Comparison of ENCODE assay signal across 10 cellular contexts in the genomic region with DNA sequence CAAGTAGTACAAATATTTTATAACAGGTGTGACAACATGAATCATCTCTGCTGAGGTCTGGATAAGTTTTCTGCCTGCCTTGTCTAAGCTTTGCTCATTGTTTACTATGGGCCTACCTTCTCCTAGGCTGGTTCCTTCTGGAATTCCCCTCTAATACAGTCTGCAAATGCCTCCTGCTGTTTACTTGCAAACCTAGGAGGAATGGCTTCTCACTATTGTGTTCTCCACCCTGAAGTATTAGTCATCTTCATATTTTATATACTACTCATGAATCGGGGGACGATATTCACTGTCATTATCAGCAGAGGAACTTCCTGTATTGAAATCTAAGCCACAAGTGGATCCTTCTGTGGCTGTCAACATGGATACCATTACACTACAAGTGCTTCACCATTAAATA.
DNase-seq lines count a peak whose midpoint lies in the region; ATAC-seq and TF ChIP-seq lines count a peak whose summit lies in the region.
"Had no signal": no experiment of that assay in that cellular context is flagged by ENCODE, and none has a peak within 500 bp of the region (broad histone marks: within the 10 kb centered on the region; RNA-seq: fewer than 3 reads in every experiment).

No MANE protein-coding gene starts in this region.

- H3K4me3 Mint-ChIP-seq in MCF 10A (ENCODE audit: unreplicated experiment): no peak overlapping the region

- H3K27ac ChIP-seq in breast epithelium (no peak overlapping the region), upper lobe of left lung (peak overlapping the region in 3 of 4 donors; percentile 2 to 59 (median 33))

- H3K4me1 Mint-ChIP-seq in MCF 10A (ENCODE audit: insufficient read depth, unreplicated experiment): peaks cover 13% of the 10 kb centered on the region

- H3K9me3 ChIP-seq in breast epithelium (no peaks in the 10 kb centered on the region), upper lobe of left lung (no peaks in the 10 kb centered on the region)
- H3K9me3 ChIP-seq: Peyer's patch, spleen had no signal

- H3K4me1 ChIP-seq in breast epithelium: no peaks in the 10 kb centered on the region
- H3K4me1 ChIP-seq in upper lobe of left lung: peaks cover 5 to 16% (median 15%) of the 10 kb centered on the region in 4 donors

- peak in 1 of 4 donors; percentile 0 for TF ChIP-seq EP300 in upper lobe of left lung (IDR thresholded peaks at IDR 0.05)

- peak overlapping the region; percentile 21 for H3K27ac Mint-ChIP-seq in MCF 10A (ENCODE audit: low read depth, unreplicated experiment)

- BruUV-seq in MCF 10A (replicated peaks; lab: Mats Ljungman, UMichigan): no TSS peak

- CTCF ChIA-PET in MCF 10A (lab: Yijun Ruan, JAX): interaction anchor here (0.6 to 1.6 kb wide), 4 partner anchors 45 to 439 kb away, joined by 3 to 4 read pairs (median 3); no protein-coding TSS in a partner anchor

- TF ChIP-seq POLR2A in breast epithelium (IDR thresholded peaks at IDR 0.05) (no peak), upper lobe of left lung (IDR thresholded peaks at IDR 0.05) (no peak)

- H3K4me3 ChIP-seq in breast epithelium (no peak overlapping the region), upper lobe of left lung (no peak overlapping the region)
- H3K4me3 ChIP-seq: Peyer's patch, spleen had no signal

- no peaks in the 10 kb centered on the region for H3K9me3 Mint-ChIP-seq in MCF 10A (ENCODE audit: unreplicated experiment)

- WGBS in upper lobe of left lung, 2 donors: 21 to 23% methylated on average over 2 of the region's 2 CpGs

- H3K36me3 ChIP-seq in breast epithelium: no peaks in the 10 kb centered on the region
- no peaks in the 10 kb centered on the region for H3K36me3 ChIP-seq in upper lobe of left lung
- H3K36me3 ChIP-seq: Peyer's patch had no signal

- DNase-seq in MCF 10A (ENCODE audit: unreplicated experiment) (peak; percentile 85), breast epithelium (ENCODE audit: low spot score in 2 of 2) (no peak), SW 1271 (lab: John Stamatoyannopoulos, UW) (peak; percentile 92 to 98), glomerular endothelial cell (ENCODE audit: extremely low read depth, low read depth, low spot score) (peak; percentile 50), upper lobe of left lung (no peak)
- no peak for DNase-seq in stimulated activated CD8-positive, alpha-beta memory T cell treated with anti-CD3 and anti-CD28 coated beads, Interleukin-4, amount 100 ng/mL, for 48 hours
- DNase-seq: Peyer's patch, spleen had no signal

- ATAC-seq in upper lobe of left lung (ENCODE audit: low FRiP score in 2 of 2): peak; percentile 78 to 79
- no peak for ATAC-seq in HG03520 (IDR thresholded peaks at IDR 0.05; ENCODE audit: unreplicated experiment)
- no peak for ATAC-seq in HG03025 (IDR thresholded peaks at IDR 0.05; ENCODE audit: low FRiP score, unreplicated experiment)

- H3K27me3 ChIP-seq in breast epithelium (no peaks in the 10 kb centered on the region), upper lobe of left lung (no peaks in the 10 kb centered on the region)
- H3K27me3 ChIP-seq: Peyer's patch, spleen had no signal

- no peak for TF ChIP-seq CTCF in MCF 10A (IDR thresholded peaks at IDR 0.05; ENCODE audit: unreplicated experiment)
- TF ChIP-seq CTCF in breast epithelium (IDR thresholded peaks at IDR 0.05): no peak
- TF ChIP-seq CTCF in upper lobe of left lung (IDR thresholded peaks at IDR 0.05): no peak

- no peaks in the 10 kb centered on the region for H3K36me3 Mint-ChIP-seq in MCF 10A (ENCODE audit: insufficient read depth, unreplicated experiment)

- POLR2A ChIA-PET in MCF 10A (lab: Yijun Ruan, JAX): interaction anchor here (1.3 kb wide), 2 partner anchors 187 to 430 kb away, joined by 3 to 4 read pairs; no protein-coding TSS in a partner anchor

- intact Hi-C loops in MCF 10A (cut with micrococcal nuclease): loop anchor here (1.0 to 10.0 kb wide), 2 partner anchors 194 to 215 kb away; no protein-coding TSS in a partner anchor
- intact Hi-C loops in breast epithelium (cut with DNase I; ENCODE audit: low total_unique reads): no loop called here

- H3K27me3 Mint-ChIP-seq in MCF 10A (ENCODE audit: insufficient read depth, unreplicated experiment): no peaks in the 10 kb centered on the region

Comparison
In these comparisons a context has a peak if more than half of its experiments do, and no peak if none do; other contexts are left out.
1. DNase-seq: peak in MCF 10A (single experiment), SW 1271 (2 of 2) and glomerular endothelial cell (single experiment); none in breast epithelium (0 of 2), upper lobe of left lung (0 of 2) and stimulated activated CD8-positive, alpha-beta memory T cell treated with anti-CD3 and anti-CD28 coated beads, Interleukin-4, amount 100 ng/mL, for 48 hours (single experiment).
2. H3K27ac ChIP-seq: peak in upper lobe of left lung (3 of 4); none in breast epithelium (0 of 2).
3. ATAC-seq: peak in upper lobe of left lung (2 of 2); none in HG03520 (single experiment) and HG03025 (single experiment).